ENCODE assay signal across 8 cellular contexts in genomic region chr19:2722541-2723344, GRCh38. TPM values are rescaled to one million over a fixed set of nuclear protein-coding genes. Genes with fewer than 3 reads are reported as not detected.
DNase-seq lines count a peak whose midpoint lies in the region; TF ChIP-seq lines count a peak whose summit lies in the region.

No MANE protein-coding gene starts in this region.

- POLR2A ChIA-PET in SK-N-SH (lab: Yijun Ruan, JAX), result interaction anchor here (0.5 kb wide), 1 partner anchor 15 kb away, joined by 3 read pairs; no protein-coding TSS in a partner anchor
- POLR2A ChIA-PET in activated CD4-positive, alpha-beta T cell treated with anti-CD3 and anti-CD28 coated beads, Interleukin-2, amount 10 ng/mL, durations not matched to agents 7 days and 5 days (lab: Charles Lee), result no interaction called here

- CTCF ChIA-PET in SK-N-SH (lab: Yijun Ruan, JAX), result interaction anchor here (1.1 to 2.9 kb wide), 3 partner anchors 13 to 27 kb away, joined by 3 to 14 read pairs (median 4); no protein-coding TSS in a partner anchor
- CTCF ChIA-PET in activated CD4-positive, alpha-beta T cell treated with anti-CD3 and anti-CD28 coated beads, Interleukin-2, amount 10 ng/mL, durations not matched to agents 7 days and 5 days (lab: Charles Lee), result interaction anchor here (0.6 to 1.2 kb wide), 2 partner anchors 27 to 1027 kb away, joined by 3 read pairs; no protein-coding TSS in a partner anchor

- H3K4me3 ChIP-seq in SK-N-SH (ENCODE audit: low read depth in 2 of 2, low read length in 1 of 2) (no peak overlapping the region), foreskin fibroblast (ENCODE audit: low read depth in 1 of 2, low read length in 2 of 2) (no peak overlapping the region)

- peak overlapping the region; percentile 58; the same call in 1 of the 2 replicates for H3K4me2 ChIP-seq in SK-N-SH

- no peaks in the 10 kb centered on the region for H4K20me1 ChIP-seq in SK-N-SH (ENCODE audit: insufficient read depth)

- no peaks in the 10 kb centered on the region for H3K36me3 ChIP-seq in SK-N-SH (replicated peaks in 1 of 2; ENCODE audit: control insufficient read depth in 1 of 2, insufficient read depth in 2 of 2, low read length in 1 of 2)

- peaks cover 25% of the 10 kb centered on the region for H3K27me3 Mint-ChIP-seq in activated CD4-positive, alpha-beta T cell treated with anti-CD3 and anti-CD28 coated beads, Interleukin-2, amount 10 ng/mL, durations not matched to agents 7 days and 5 days

- peaks cover 15 to 21% of the 10 kb centered on the region in 2 experiments; a peak in 3 of 4 replicates for H3K4me1 ChIP-seq in SK-N-SH (ENCODE audit: control insufficient read depth in 1 of 2, insufficient read depth in 2 of 2, low read depth in 1 of 2, low read length in 1 of 2)

- H3K27me3 ChIP-seq in SK-N-SH (ENCODE audit: insufficient read depth), result no peaks in the 10 kb centered on the region

- no peak for TF ChIP-seq EP300 in SK-N-SH (IDR thresholded peaks at IDR 0.05; ENCODE audit: borderline replicate concordance in 1 of 2, low read depth in 1 of 2, low read length in 1 of 2)

- no peaks in the 10 kb centered on the region for H3K9me3 Mint-ChIP-seq in activated CD4-positive, alpha-beta T cell treated with anti-CD3 and anti-CD28 coated beads, Interleukin-2, amount 10 ng/mL, durations not matched to agents 7 days and 5 days

- H3K27ac ChIP-seq in SK-N-SH (ENCODE audit: low read depth in 2 of 2, low read length in 1 of 2), result peak overlapping the region in 1 of 2 experiments; percentile 23; a peak in 1 of 4 replicates

- no peaks in the 10 kb centered on the region for H3K79me2 ChIP-seq in SK-N-SH (ENCODE audit: insufficient read depth)

- H2AFZ ChIP-seq in SK-N-SH (ENCODE audit: low read depth), result 0 out of 2 replicates have a peak overlapping the region, but pooled peaks have one; percentile 59

- DNase-seq in GM04503 (ENCODE audit: low read depth) (peak; percentile 43), SK-N-SH (peak; percentile 30), foreskin fibroblast (peak; percentile 79 to 92), posterior vena cava (ENCODE audit: low spot score) (peak; percentile 94), putamen (ENCODE audit: low spot score) (no peak), iPS-NIHi11 (ENCODE audit: low spot score) (no peak)
- DNase-seq in activated effector memory CD4-positive, alpha-beta T cell treated with Interleukin-2 at 50 U/mL for 16 hours, result no peak
- no peak for DNase-seq in activated CD4-positive, alpha-beta T cell treated with anti-CD3 and anti-CD28 coated beads, Interleukin-2, amount 10 ng/mL, durations not matched to agents 7 days and 5 days

- TF ChIP-seq RAD21 in SK-N-SH (IDR thresholded peaks at IDR 0.05; ENCODE audit: low read length), result no peak

- 0 out of 2 replicates have a peak overlapping the region, but pooled peaks have one; percentile 24 for H3K9ac ChIP-seq in SK-N-SH

- intact Hi-C loops in posterior vena cava (cut with DNase I), result no loop called here

- no peak overlapping the region for H3K27ac Mint-ChIP-seq in activated CD4-positive, alpha-beta T cell treated with anti-CD3 and anti-CD28 coated beads, Interleukin-2, amount 10 ng/mL, durations not matched to agents 7 days and 5 days

- 50% methylated on average over 10 of the region's 28 CpGs for WGBS in SK-N-SH (ENCODE audit: low lambda C conversion rate)

- TF ChIP-seq CTCF in SK-N-SH (IDR thresholded peaks at IDR 0.05), result no peak
- no peak for TF ChIP-seq CTCF in foreskin fibroblast (IDR thresholded peaks at IDR 0.05; ENCODE audit: low read depth, low read length)

- no peak overlapping the region for H3K4me3 Mint-ChIP-seq in activated CD4-positive, alpha-beta T cell treated with anti-CD3 and anti-CD28 coated beads, Interleukin-2, amount 10 ng/mL, durations not matched to agents 7 days and 5 days

- no peaks in the 10 kb centered on the region for H3K9me2 ChIP-seq in SK-N-SH

- H3F3A ChIP-seq in SK-N-SH (replicated peaks; ENCODE audit: insufficient read depth), result no peaks in the 10 kb centered on the region

- H3K4me1 Mint-ChIP-seq in activated CD4-positive, alpha-beta T cell treated with anti-CD3 and anti-CD28 coated beads, Interleukin-2, amount 10 ng/mL, durations not matched to agents 7 days and 5 days, result peaks cover 3% of the 10 kb centered on the region

- H3K36me3 Mint-ChIP-seq in activated CD4-positive, alpha-beta T cell treated with anti-CD3 and anti-CD28 coated beads, Interleukin-2, amount 10 ng/mL, durations not matched to agents 7 days and 5 days (ENCODE audit: low read depth), result no peaks in the 10 kb centered on the region

- H3K9me3 ChIP-seq in SK-N-SH, result no peaks in the 10 kb centered on the region

TF ChIP-seq in SK-N-SH, 30 proteins besides CTCF, POLR2A, EP300 and RAD21:
- TF ChIP-seq, protein P1, sequence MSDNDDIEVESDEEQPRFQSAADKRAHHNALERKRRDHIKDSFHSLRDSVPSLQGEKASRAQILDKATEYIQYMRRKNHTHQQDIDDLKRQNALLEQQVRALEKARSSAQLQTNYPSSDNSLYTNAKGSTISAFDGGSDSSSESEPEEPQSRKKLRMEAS (IDR thresholded peaks at IDR 0.05; ENCODE audit: low read depth), result peak; percentile 96
- TF ChIP-seq, protein P2, sequence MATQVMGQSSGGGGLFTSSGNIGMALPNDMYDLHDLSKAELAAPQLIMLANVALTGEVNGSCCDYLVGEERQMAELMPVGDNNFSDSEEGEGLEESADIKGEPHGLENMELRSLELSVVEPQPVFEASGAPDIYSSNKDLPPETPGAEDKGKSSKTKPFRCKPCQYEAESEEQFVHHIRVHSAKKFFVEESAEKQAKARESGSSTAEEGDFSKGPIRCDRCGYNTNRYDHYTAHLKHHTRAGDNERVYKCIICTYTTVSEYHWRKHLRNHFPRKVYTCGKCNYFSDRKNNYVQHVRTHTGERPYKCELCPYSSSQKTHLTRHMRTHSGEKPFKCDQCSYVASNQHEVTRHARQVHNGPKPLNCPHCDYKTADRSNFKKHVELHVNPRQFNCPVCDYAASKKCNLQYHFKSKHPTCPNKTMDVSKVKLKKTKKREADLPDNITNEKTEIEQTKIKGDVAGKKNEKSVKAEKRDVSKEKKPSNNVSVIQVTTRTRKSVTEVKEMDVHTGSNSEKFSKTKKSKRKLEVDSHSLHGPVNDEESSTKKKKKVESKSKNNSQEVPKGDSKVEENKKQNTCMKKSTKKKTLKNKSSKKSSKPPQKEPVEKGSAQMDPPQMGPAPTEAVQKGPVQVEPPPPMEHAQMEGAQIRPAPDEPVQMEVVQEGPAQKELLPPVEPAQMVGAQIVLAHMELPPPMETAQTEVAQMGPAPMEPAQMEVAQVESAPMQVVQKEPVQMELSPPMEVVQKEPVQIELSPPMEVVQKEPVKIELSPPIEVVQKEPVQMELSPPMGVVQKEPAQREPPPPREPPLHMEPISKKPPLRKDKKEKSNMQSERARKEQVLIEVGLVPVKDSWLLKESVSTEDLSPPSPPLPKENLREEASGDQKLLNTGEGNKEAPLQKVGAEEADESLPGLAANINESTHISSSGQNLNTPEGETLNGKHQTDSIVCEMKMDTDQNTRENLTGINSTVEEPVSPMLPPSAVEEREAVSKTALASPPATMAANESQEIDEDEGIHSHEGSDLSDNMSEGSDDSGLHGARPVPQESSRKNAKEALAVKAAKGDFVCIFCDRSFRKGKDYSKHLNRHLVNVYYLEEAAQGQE (IDR thresholded peaks at IDR 0.05; ENCODE audit: low read depth, low read length), result 0 out of 2 replicates have a peak, but pooled peaks have one; percentile 34
- TF ChIP-seq MEF2A (IDR thresholded peaks at IDR 0.05; ENCODE audit: borderline replicate concordance, low read depth), result peak; percentile 94
- TF ChIP-seq SIN3A (IDR thresholded peaks at IDR 0.05; ENCODE audit: borderline replicate concordance, low read depth, low read length), result no peak
- TF ChIP-seq, protein P3, sequence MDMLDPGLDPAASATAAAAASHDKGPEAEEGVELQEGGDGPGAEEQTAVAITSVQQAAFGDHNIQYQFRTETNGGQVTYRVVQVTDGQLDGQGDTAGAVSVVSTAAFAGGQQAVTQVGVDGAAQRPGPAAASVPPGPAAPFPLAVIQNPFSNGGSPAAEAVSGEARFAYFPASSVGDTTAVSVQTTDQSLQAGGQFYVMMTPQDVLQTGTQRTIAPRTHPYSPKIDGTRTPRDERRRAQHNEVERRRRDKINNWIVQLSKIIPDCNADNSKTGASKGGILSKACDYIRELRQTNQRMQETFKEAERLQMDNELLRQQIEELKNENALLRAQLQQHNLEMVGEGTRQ (IDR thresholded peaks at IDR 0.05; ENCODE audit: borderline replicate concordance, low read depth, low read length), result no peak
- peak; percentile 67; the same call in 1 of the 2 replicates for TF ChIP-seq FOSL2 (IDR thresholded peaks at IDR 0.05; ENCODE audit: borderline replicate concordance, low read depth)
- TF ChIP-seq FOXJ3 (CRISPR knock-in tag; IDR thresholded peaks at IDR 0.05), result no peak

RNA-seq across cellular contexts. Expression of gene DIRAS1, which starts 1.6 kb away (rescaled TPM):
- polyA plus RNA-seq in SK-N-SH (2012; rRNA removed), result 9.0 and 9.7 TPM in 2 replicates
- 6.3 and 8.1 TPM in 2 replicates for polyA plus RNA-seq in SK-N-SH (2012; cell fraction: cytosol; rRNA removed)
- polyA plus RNA-seq in SK-N-SH (2012; cell fraction: nucleus; rRNA removed), result 7.4 and 9.0 TPM in 2 replicates
- total RNA-seq in posterior vena cava, result 10 to 100 TPM; 11.6 to 21.7 TPM
- total RNA-seq in activated CD4-positive, alpha-beta T cell treated with anti-CD3 and anti-CD28 coated beads, Interleukin-2, amount 10 ng/mL, durations not matched to agents 7 days and 5 days, result not detected

RNA-seq across cellular contexts. Expression of gene SLC39A3, which starts 17.1 kb away (rescaled TPM):
- polyA plus RNA-seq in SK-N-SH (2012; rRNA removed), result 42.2 and 45.2 TPM in 2 replicates
- 29.0 and 33.7 TPM in 2 replicates for polyA plus RNA-seq in SK-N-SH (2012; cell fraction: cytosol; rRNA removed)
- 28.9 and 39.2 TPM in 2 replicates for polyA plus RNA-seq in SK-N-SH (2012; cell fraction: nucleus; rRNA removed)
- total RNA-seq in posterior vena cava, result 10 to 100 TPM; 19.5 to 22.0 TPM
- total RNA-seq in activated CD4-positive, alpha-beta T cell treated with anti-CD3 and anti-CD28 coated beads, Interleukin-2, amount 10 ng/mL, durations not matched to agents 7 days and 5 days, result 10 to 100 TPM; 31.5 to 37.5 TPM

RNA-seq across cellular contexts. Expression of gene GNG7, which starts 20.2 kb away (rescaled TPM):
- 1.6 and 2.2 TPM in 2 replicates for polyA plus RNA-seq in SK-N-SH (2012; rRNA removed)
- polyA plus RNA-seq in SK-N-SH (2012; cell fraction: cytosol; rRNA removed), result 1.6 and 1.9 TPM in 2 replicates
- polyA plus RNA-seq in SK-N-SH (2012; cell fraction: nucleus; rRNA removed), result 2.8 and 3.1 TPM in 2 replicates
- total RNA-seq in posterior vena cava, result 1 to 10 TPM; 3.2 to 6.1 TPM
- 1 to 10 TPM; 1.1 to 1.2 TPM for total RNA-seq in activated CD4-positive, alpha-beta T cell treated with anti-CD3 and anti-CD28 coated beads, Interleukin-2, amount 10 ng/mL, durations not matched to agents 7 days and 5 days

Comparison
In these comparisons a context has a peak if more than half of its experiments do, and no peak if none do; other contexts are left out.
1. DNase-seq: peak in GM04503 (single experiment), SK-N-SH (single experiment), foreskin fibroblast (2 of 2) and posterior vena cava (single experiment); none in putamen (single experiment), iPS-NIHi11 (single experiment), activated effector memory CD4-positive, alpha-beta T cell treated with Interleukin-2 at 50 U/mL for 16 hours (single experiment) and activated CD4-positive, alpha-beta T cell treated with anti-CD3 and anti-CD28 coated beads, Interleukin-2, amount 10 ng/mL, durations not matched to agents 7 days and 5 days (single experiment).
2. RNA of gene DIRAS1, which starts 1.6 kb away (total RNA-seq): 11.6 to 21.7 TPM in posterior vena cava; not detected in activated CD4-positive, alpha-beta T cell treated with anti-CD3 and anti-CD28 coated beads, Interleukin-2, amount 10 ng/mL, durations not matched to agents 7 days and 5 days; every median in the first group is over 10 times any median in the second.